25 cellular contexts compared by ENCODE assay signal in genomic region chr16:58187657-58188430, GRCh38. TPM values are rescaled to one million over a fixed set of nuclear protein-coding genes. Genes with fewer than 3 reads are reported as not detected.
DNase-seq lines count a peak whose midpoint lies in the region; ATAC-seq, FAIRE-seq and TF ChIP-seq lines count a peak whose summit lies in the region.
"Had no signal": no experiment of that assay in that cellular context is flagged by ENCODE, and none has a peak within 500 bp of the region (broad histone marks: within the 10 kb centered on the region; RNA-seq: fewer than 3 reads in every experiment).

No MANE protein-coding gene starts in this region.

- peaks cover 37% of the 10 kb centered on the region for H3K79me2 ChIP-seq in endothelial cell of umbilical vein (ENCODE audit: control insufficient read depth, insufficient read depth, low read length)

- H3K4me3 ChIP-seq in endothelial cell of umbilical vein (replicated peaks in 1 of 3; ENCODE audit: insufficient read depth in 1 of 3, low read depth in 1 of 3, low read length in 3 of 3) (no peak overlapping the region), mesenchymal stem cell (ENCODE audit: insufficient read depth in 1 of 2, low read depth in 1 of 2, low read length in 2 of 2) (no peak overlapping the region), stomach smooth muscle (ENCODE audit: low read length in 2 of 2) (peak overlapping the region in 1 of 2 donors; percentile 35), breast epithelium (no peak overlapping the region)

- H4K91ac ChIP-seq in mesenchymal stem cell (ENCODE audit: low read length), result no peak overlapping the region

- H4K8ac ChIP-seq in mesenchymal stem cell (ENCODE audit: low read length), result no peak overlapping the region

- H2BK120ac ChIP-seq in mesenchymal stem cell (ENCODE audit: low read depth, low read length), result no peak overlapping the region

- ATAC-seq in activated naive CD4-positive, alpha-beta T cell treated with anti-CD3 and anti-CD28 coated beads, Interleukin-2, amount 50 U/mL, for 72 hours, result no peak
- ATAC-seq: Panc1, WTC11 had no signal

- CTCF ChIA-PET in endothelial cell of umbilical vein (lab: Charles Lee), result interaction anchor here (0.8 to 1.8 kb wide), 5 partner anchors 9 to 281 kb away, joined by 3 to 5 read pairs (median 4); no protein-coding TSS in a partner anchor

- 96% methylated on average over 10 of the region's 10 CpGs for WGBS in mesenchymal stem cell

- H3K9me3 ChIP-seq in endothelial cell of umbilical vein (replicated peaks; ENCODE audit: control insufficient read depth, insufficient read depth, low read length) (no peaks in the 10 kb centered on the region), mesenchymal stem cell (ENCODE audit: control insufficient read depth, low read length) (no peaks in the 10 kb centered on the region), stomach smooth muscle (ENCODE audit: control insufficient read depth in 2 of 2, low read length in 2 of 2) (no peaks in the 10 kb centered on the region), breast epithelium (no peaks in the 10 kb centered on the region)

- H3K4me3 Mint-ChIP-seq in activated naive CD4-positive, alpha-beta T cell treated with anti-CD3 and anti-CD28 coated beads, Interleukin-2, amount 50 U/mL, for 24 hours, result no peak overlapping the region
- H3K4me3 Mint-ChIP-seq: activated naive CD8-positive, alpha-beta T cell treated with anti-CD3 and anti-CD28 coated beads, Interleukin-2, amount 10 ng/mL, durations not matched to agents 7 days and 5 days; H9; mesothelial cell of epicardium; T-helper 2 cell treated with Interferon-gamma antibody and Interleukin-4, amounts not matched to agents 5 μg/mL and 100 μg/mL, for 36 hours; WTC11 had no signal

- POLR2A ChIA-PET in endothelial cell of umbilical vein (lab: Charles Lee), result no interaction called here

- no peaks in the 10 kb centered on the region for H3K9me3 Mint-ChIP-seq in activated naive CD4-positive, alpha-beta T cell treated with anti-CD3 and anti-CD28 coated beads, Interleukin-2, amount 50 U/mL, for 24 hours
- no peaks in the 10 kb centered on the region for H3K9me3 Mint-ChIP-seq in activated naive CD4-positive, alpha-beta T cell treated with anti-CD3 and anti-CD28 coated beads, Interleukin-2, amount 50 U/mL, for 72 hours
- H3K9me3 Mint-ChIP-seq: activated naive CD8-positive, alpha-beta T cell treated with anti-CD3 and anti-CD28 coated beads, Interleukin-2, amount 10 ng/mL, durations not matched to agents 7 days and 5 days; H9; mesothelial cell of epicardium; T-helper 2 cell treated with Interferon-gamma antibody and Interleukin-4, amounts not matched to agents 5 μg/mL and 100 μg/mL, for 36 hours; WTC11 had no signal

- FAIRE-seq in endothelial cell of umbilical vein (lab: Jason Lieb, UNC), result no peak
- FAIRE-seq: bronchial epithelial cell, frontal cortex had no signal

- H3K27ac ChIP-seq in endothelial cell of umbilical vein (ENCODE audit: insufficient read depth, low read depth, low read length) (peak overlapping the region; percentile 14), mesenchymal stem cell (ENCODE audit: low read length, poor library complexity, severe bottlenecking) (peak overlapping the region; percentile 50), stomach smooth muscle (ENCODE audit: low read length) (peak overlapping the region; percentile 7), breast epithelium (no peak overlapping the region)

- H3K27me3 ChIP-seq in endothelial cell of umbilical vein (ENCODE audit: control insufficient read depth in 2 of 2, insufficient read depth in 2 of 2, low read length in 2 of 2) (no peaks in the 10 kb centered on the region), mesenchymal stem cell (ENCODE audit: control insufficient read depth in 1 of 2, insufficient read depth in 1 of 2, low read length in 2 of 2) (no peaks in the 10 kb centered on the region), stomach smooth muscle (ENCODE audit: control insufficient read depth in 1 of 2, insufficient read depth in 2 of 2, low read length in 2 of 2) (no peaks in the 10 kb centered on the region), breast epithelium (no peaks in the 10 kb centered on the region)

- H3K9ac ChIP-seq in endothelial cell of umbilical vein (replicated peaks; ENCODE audit: extremely low read depth, insufficient read depth, low read length) (no peak overlapping the region), mesenchymal stem cell (ENCODE audit: low read length) (peak overlapping the region; percentile 1), stomach smooth muscle (ENCODE audit: low read length in 2 of 2) (peak overlapping the region in 1 of 2 donors; percentile 0)

- H3K14ac ChIP-seq in mesenchymal stem cell (ENCODE audit: low read length in 2 of 2), result no peak overlapping the region

- intact Hi-C loops in endothelial cell of umbilical vein (cut with micrococcal nuclease) (no loop called here), breast epithelium (cut with DNase I; ENCODE audit: low total_unique reads) (no loop called here)

- H3K36me3 Mint-ChIP-seq in activated naive CD4-positive, alpha-beta T cell treated with anti-CD3 and anti-CD28 coated beads, Interleukin-2, amount 50 U/mL, for 24 hours, result peaks cover 28% of the 10 kb centered on the region
- peaks cover 0 to 62% of the 10 kb centered on the region in 2 donors for H3K36me3 Mint-ChIP-seq in activated naive CD4-positive, alpha-beta T cell treated with anti-CD3 and anti-CD28 coated beads, Interleukin-2, amount 50 U/mL, for 72 hours

- TF ChIP-seq POLR2A in endothelial cell of umbilical vein (IDR thresholded peaks at IDR 0.05; ENCODE audit: low read depth, low read length) (no peak), breast epithelium (IDR thresholded peaks at IDR 0.05) (no peak)

- H3K36me3 ChIP-seq in endothelial cell of umbilical vein (ENCODE audit: control insufficient read depth in 2 of 2, extremely low read depth in 1 of 2, insufficient read depth in 2 of 2, low read length in 2 of 2), result peaks cover 32 to 40% of the 10 kb centered on the region in 2 experiments
- peaks cover 19 to 93% of the 10 kb centered on the region in 2 experiments for H3K36me3 ChIP-seq in mesenchymal stem cell (ENCODE audit: control insufficient read depth in 1 of 2, insufficient read depth in 2 of 2, low read depth in 1 of 2, low read length in 2 of 2)
- H3K36me3 ChIP-seq in stomach smooth muscle (ENCODE audit: control insufficient read depth in 2 of 2, insufficient read depth in 2 of 2, low read length in 2 of 2), result peaks cover 25 to 37% of the 10 kb centered on the region in 2 donors
- no peaks in the 10 kb centered on the region for H3K36me3 ChIP-seq in breast epithelium

- H4K20me1 ChIP-seq in endothelial cell of umbilical vein (replicated peaks; ENCODE audit: control insufficient read depth, extremely low read depth, insufficient read depth, low read length), result no peaks in the 10 kb centered on the region

- H3K23ac ChIP-seq in mesenchymal stem cell (ENCODE audit: low read length in 2 of 2), result no peak overlapping the region

- H3K4me1 ChIP-seq in endothelial cell of umbilical vein (ENCODE audit: control insufficient read depth, extremely low read depth, insufficient read depth, low read length), result peaks cover 14% of the 10 kb centered on the region
- peaks cover 3% of the 10 kb centered on the region for H3K4me1 ChIP-seq in mesenchymal stem cell (ENCODE audit: control insufficient read depth, insufficient read depth, low read depth, low read length)
- no peaks in the 10 kb centered on the region for H3K4me1 ChIP-seq in stomach smooth muscle (ENCODE audit: control insufficient read depth, insufficient read depth, low read length)
- no peaks in the 10 kb centered on the region for H3K4me1 ChIP-seq in breast epithelium

- no peak overlapping the region for H3K4ac ChIP-seq in mesenchymal stem cell (ENCODE audit: low read depth in 1 of 2, low read length in 2 of 2)

- H3K4me1 Mint-ChIP-seq in activated naive CD4-positive, alpha-beta T cell treated with anti-CD3 and anti-CD28 coated beads, Interleukin-2, amount 50 U/mL, for 24 hours, result peaks cover 52% of the 10 kb centered on the region
- H3K4me1 Mint-ChIP-seq: H9, mesothelial cell of epicardium, WTC11 had no signal

- H3K27ac Mint-ChIP-seq in activated naive CD4-positive, alpha-beta T cell treated with anti-CD3 and anti-CD28 coated beads, Interleukin-2, amount 50 U/mL, for 24 hours, result peak overlapping the region; percentile 80
- H3K27ac Mint-ChIP-seq in activated naive CD4-positive, alpha-beta T cell treated with anti-CD3 and anti-CD28 coated beads, Interleukin-2, amount 50 U/mL, for 72 hours, result peak overlapping the region in 1 of 2 donors; percentile 27
- H3K27ac Mint-ChIP-seq: activated naive CD8-positive, alpha-beta T cell treated with anti-CD3 and anti-CD28 coated beads, Interleukin-2, amount 10 ng/mL, durations not matched to agents 7 days and 5 days; mesothelial cell of epicardium; WTC11 had no signal

- TF ChIP-seq CTCF in endothelial cell of umbilical vein (IDR thresholded peaks at IDR 0.05; ENCODE audit: extremely low read depth in 1 of 2, insufficient read depth in 1 of 2, low read depth in 1 of 2, low read length in 2 of 2), result no peak
- no peak for TF ChIP-seq CTCF in breast epithelium (IDR thresholded peaks at IDR 0.05)

- H2AFZ ChIP-seq in endothelial cell of umbilical vein (ENCODE audit: low read depth, low read length) (no peak overlapping the region), mesenchymal stem cell (ENCODE audit: low read depth, low read length) (no peak overlapping the region)

- H3K9me1 ChIP-seq in endothelial cell of umbilical vein (replicated peaks; ENCODE audit: control insufficient read depth, extremely low read depth, insufficient read depth, low read length), result no peaks in the 10 kb centered on the region

- dilution Hi-C loops in endothelial cell of umbilical vein (cut with MboI; ENCODE audit: extremely low pct_ligation_motif_present, low sequenced_read_pairs), result no loop called here

- H3K4me2 ChIP-seq in endothelial cell of umbilical vein (ENCODE audit: insufficient read depth, low read length) (peak overlapping the region; percentile 35), mesenchymal stem cell (ENCODE audit: low read length, poor library complexity, severe bottlenecking) (no peak overlapping the region)

- H2BK15ac ChIP-seq in mesenchymal stem cell (ENCODE audit: low read depth, poor library complexity, severe bottlenecking), result no peak overlapping the region

- no peak overlapping the region for H2BK12ac ChIP-seq in mesenchymal stem cell (ENCODE audit: low read length in 2 of 2)

- no TSS peak for BruUV-seq in endothelial cell of umbilical vein (replicated peaks; lab: Mats Ljungman, UMichigan)

- H2AK5ac ChIP-seq in mesenchymal stem cell (ENCODE audit: low read length, severe bottlenecking), result peak overlapping the region; percentile 39

- H3K79me1 ChIP-seq in mesenchymal stem cell (replicated peaks; ENCODE audit: low read length, poor library complexity, severe bottlenecking), result peaks cover 26% of the 10 kb centered on the region

- no peaks in the 10 kb centered on the region for H3K27me3 Mint-ChIP-seq in activated naive CD4-positive, alpha-beta T cell treated with anti-CD3 and anti-CD28 coated beads, Interleukin-2, amount 50 U/mL, for 24 hours
- H3K27me3 Mint-ChIP-seq: activated naive CD8-positive, alpha-beta T cell treated with anti-CD3 and anti-CD28 coated beads, Interleukin-2, amount 10 ng/mL, durations not matched to agents 7 days and 5 days had no signal

- no peak for DNase-seq in activated naive CD4-positive, alpha-beta T cell treated with anti-CD3 and anti-CD28 coated beads, Interleukin-2, amount 50 U/mL, for 72 hours (ENCODE audit: low spot score in 2 of 2)
- no peak for DNase-seq in endothelial cell of umbilical vein (ENCODE audit: low read depth, low spot score)
- no peak for DNase-seq in mesenchymal stem cell
- no peak for DNase-seq in breast epithelium (ENCODE audit: low spot score in 2 of 2)
- no peak for DNase-seq in GOT3 (lab: John Stamatoyannopoulos, UW)
- DNase-seq in stimulated activated CD4-positive, alpha-beta T cell treated with anti-CD3 and anti-CD28 coated beads, Interleukin-4, amount 100 ng/mL, for 24 hours, result no peak
- DNase-seq: activated CD4-positive, alpha-beta T cell treated with anti-CD3 and anti-CD28 coated beads, Interleukin-2, amount 50 U/mL, for 48 hours; activated naive CD8-positive, alpha-beta T cell treated with anti-CD3 and anti-CD28 coated beads, Interleukin-2, amount 10 ng/mL, durations not matched to agents 7 days and 5 days; activated T-cell treated with anti-CD3 and anti-CD28 coated beads, Interleukin-2, amount 50 U/mL, for 1 hour; C1 segment of cervical spinal cord; erythroblast; H9; kidney; MM.1S; NCI-H1436; NCI-H2227 treated with DMSO at 0.1 percent for 48 hours; NCI-H82 had no signal

- no peak overlapping the region for H3K18ac ChIP-seq in mesenchymal stem cell (ENCODE audit: low read depth in 1 of 2, low read length in 2 of 2)

- H2BK5ac ChIP-seq in mesenchymal stem cell (ENCODE audit: low read depth, low read length, poor library complexity, severe bottlenecking), result no peak overlapping the region

RNA-seq across cellular contexts. Expression of gene CSNK2A2, which starts 10.1 kb away (rescaled TPM):
- 10 to 100 TPM; 67.9 to 88.4 TPM for total RNA-seq in activated naive CD4-positive, alpha-beta T cell treated with anti-CD3 and anti-CD28 coated beads, Interleukin-2, amount 50 U/mL, for 72 hours
- total RNA-seq in endothelial cell of umbilical vein (113 and 125 TPM in 2 replicates), breast epithelium (10 to 100 TPM; 25.6 to 47.7 (median 29.4) TPM)
- polyA plus RNA-seq in endothelial cell of umbilical vein, result 35.9 and 43.3 TPM in 2 replicates
- polyA plus RNA-seq in endothelial cell of umbilical vein (2011; cell fraction: cytosol; rRNA removed), result 69.1 and 72.1 TPM in 2 replicates
- 57.9 and 61.6 TPM in 2 replicates for polyA plus RNA-seq in endothelial cell of umbilical vein (2011; cell fraction: nucleus; rRNA removed)
- 93.4 and 105 TPM in 2 replicates for polyA plus RNA-seq in endothelial cell of umbilical vein (2012)
- 137 and 146 TPM in 2 replicates for polyA minus RNA-seq in endothelial cell of umbilical vein
- 55.8 TPM for polyA minus RNA-seq in endothelial cell of umbilical vein (2011; cell fraction: cytosol; rRNA and poly(A)+ RNA removed)
- 42.5 and 56.7 TPM in 2 replicates for polyA minus RNA-seq in endothelial cell of umbilical vein (2011; cell fraction: nucleus; rRNA and poly(A)+ RNA removed)
- 47.4 TPM for polyA plus RNA-seq in mesenchymal stem cell (2013, experiment 1 of 2)
- 45.7 TPM for polyA plus RNA-seq in mesenchymal stem cell (2013, experiment 2 of 2)

RNA-seq across cellular contexts. Expression of gene CFAP20, which starts 58.7 kb away (rescaled TPM):
- total RNA-seq in activated naive CD4-positive, alpha-beta T cell treated with anti-CD3 and anti-CD28 coated beads, Interleukin-2, amount 50 U/mL, for 72 hours, result 10 to 100 TPM; 36.6 to 40.4 TPM
- total RNA-seq in endothelial cell of umbilical vein (44.7 and 46.8 TPM in 2 replicates), breast epithelium (10 to 100 TPM; 30.5 to 46.1 (median 30.9) TPM)
- polyA plus RNA-seq in endothelial cell of umbilical vein, result 65.5 and 70.9 TPM in 2 replicates
- polyA plus RNA-seq in endothelial cell of umbilical vein (2011; cell fraction: cytosol; rRNA removed), result 68.3 and 74.2 TPM in 2 replicates
- 59.4 and 64.4 TPM in 2 replicates for polyA plus RNA-seq in endothelial cell of umbilical vein (2011; cell fraction: nucleus; rRNA removed)
- polyA plus RNA-seq in endothelial cell of umbilical vein (2012), result 50.3 and 52.0 TPM in 2 replicates
- 36.9 and 48.1 TPM in 2 replicates for polyA minus RNA-seq in endothelial cell of umbilical vein
- 40.9 TPM for polyA minus RNA-seq in endothelial cell of umbilical vein (2011; cell fraction: cytosol; rRNA and poly(A)+ RNA removed)
- 25.1 and 28.5 TPM in 2 replicates for polyA minus RNA-seq in endothelial cell of umbilical vein (2011; cell fraction: nucleus; rRNA and poly(A)+ RNA removed)
- polyA plus RNA-seq in mesenchymal stem cell (2013, experiment 1 of 2), result 44.9 TPM
- 45.4 TPM for polyA plus RNA-seq in mesenchymal stem cell (2013, experiment 2 of 2)

Comparison
In these comparisons a context has a peak if more than half of its experiments do, and no peak if none do; other contexts are left out.
1. H3K27ac ChIP-seq: peak in endothelial cell of umbilical vein (single experiment), mesenchymal stem cell (single experiment) and stomach smooth muscle (single experiment); none in breast epithelium (0 of 2).